ENCODE assay signal across 1 cellular context in the genomic region with DNA sequence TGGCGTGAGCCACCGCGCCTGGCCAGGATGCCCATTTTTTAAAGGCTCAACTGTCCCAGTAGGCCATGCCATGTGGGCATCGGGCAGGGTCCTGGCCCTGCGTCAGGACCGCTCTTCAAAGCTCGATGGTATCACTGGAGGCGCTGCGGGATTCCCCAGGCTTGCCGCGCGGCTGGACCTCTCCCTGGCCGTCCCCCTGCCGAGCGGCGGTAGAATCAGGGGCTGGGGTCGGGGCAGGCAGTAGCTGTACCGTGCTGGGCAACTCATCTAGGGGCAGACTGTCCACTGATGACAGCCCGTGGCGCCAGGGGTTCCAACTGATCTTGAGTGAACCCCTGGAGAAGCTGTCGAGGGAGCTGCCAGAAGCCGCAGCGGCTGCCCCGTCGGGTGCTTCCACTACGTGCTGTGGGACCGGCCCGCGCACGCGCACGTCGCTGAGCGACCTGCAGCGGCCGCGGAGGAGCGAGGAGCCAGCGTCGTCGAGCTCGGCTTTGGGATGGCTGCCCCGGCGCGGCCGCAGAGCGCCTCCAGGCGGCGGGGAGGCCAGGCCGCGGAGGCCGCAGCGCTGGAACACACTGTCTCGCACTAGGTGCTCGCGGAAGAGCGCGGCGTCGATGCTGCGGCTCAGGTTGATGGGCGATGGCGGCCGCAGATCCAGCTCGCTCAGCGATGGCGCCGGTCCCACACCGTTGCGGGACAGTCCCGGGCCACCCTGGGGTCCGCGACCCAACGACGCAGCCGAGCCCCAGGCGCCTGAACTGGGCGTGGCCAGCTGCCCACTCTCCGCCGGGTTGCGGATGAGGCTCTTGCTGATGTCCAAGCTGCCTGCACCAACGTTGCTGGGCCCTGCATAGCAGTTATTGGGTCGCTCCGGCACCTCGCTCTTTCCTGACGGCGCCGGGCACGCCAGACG.
A peak's percentile ranks its signal among the peaks of the same experiment; 100 is the strongest.
TF ChIP-seq lines count a peak whose summit lies in the region.

No MANE protein-coding gene starts in this region.

TF ChIP-seq in HepG2, 621 proteins besides CTCF, POLR2A, EP300 and RAD21 (continued from another document and continues in another):
- TF ChIP-seq, protein P1, sequence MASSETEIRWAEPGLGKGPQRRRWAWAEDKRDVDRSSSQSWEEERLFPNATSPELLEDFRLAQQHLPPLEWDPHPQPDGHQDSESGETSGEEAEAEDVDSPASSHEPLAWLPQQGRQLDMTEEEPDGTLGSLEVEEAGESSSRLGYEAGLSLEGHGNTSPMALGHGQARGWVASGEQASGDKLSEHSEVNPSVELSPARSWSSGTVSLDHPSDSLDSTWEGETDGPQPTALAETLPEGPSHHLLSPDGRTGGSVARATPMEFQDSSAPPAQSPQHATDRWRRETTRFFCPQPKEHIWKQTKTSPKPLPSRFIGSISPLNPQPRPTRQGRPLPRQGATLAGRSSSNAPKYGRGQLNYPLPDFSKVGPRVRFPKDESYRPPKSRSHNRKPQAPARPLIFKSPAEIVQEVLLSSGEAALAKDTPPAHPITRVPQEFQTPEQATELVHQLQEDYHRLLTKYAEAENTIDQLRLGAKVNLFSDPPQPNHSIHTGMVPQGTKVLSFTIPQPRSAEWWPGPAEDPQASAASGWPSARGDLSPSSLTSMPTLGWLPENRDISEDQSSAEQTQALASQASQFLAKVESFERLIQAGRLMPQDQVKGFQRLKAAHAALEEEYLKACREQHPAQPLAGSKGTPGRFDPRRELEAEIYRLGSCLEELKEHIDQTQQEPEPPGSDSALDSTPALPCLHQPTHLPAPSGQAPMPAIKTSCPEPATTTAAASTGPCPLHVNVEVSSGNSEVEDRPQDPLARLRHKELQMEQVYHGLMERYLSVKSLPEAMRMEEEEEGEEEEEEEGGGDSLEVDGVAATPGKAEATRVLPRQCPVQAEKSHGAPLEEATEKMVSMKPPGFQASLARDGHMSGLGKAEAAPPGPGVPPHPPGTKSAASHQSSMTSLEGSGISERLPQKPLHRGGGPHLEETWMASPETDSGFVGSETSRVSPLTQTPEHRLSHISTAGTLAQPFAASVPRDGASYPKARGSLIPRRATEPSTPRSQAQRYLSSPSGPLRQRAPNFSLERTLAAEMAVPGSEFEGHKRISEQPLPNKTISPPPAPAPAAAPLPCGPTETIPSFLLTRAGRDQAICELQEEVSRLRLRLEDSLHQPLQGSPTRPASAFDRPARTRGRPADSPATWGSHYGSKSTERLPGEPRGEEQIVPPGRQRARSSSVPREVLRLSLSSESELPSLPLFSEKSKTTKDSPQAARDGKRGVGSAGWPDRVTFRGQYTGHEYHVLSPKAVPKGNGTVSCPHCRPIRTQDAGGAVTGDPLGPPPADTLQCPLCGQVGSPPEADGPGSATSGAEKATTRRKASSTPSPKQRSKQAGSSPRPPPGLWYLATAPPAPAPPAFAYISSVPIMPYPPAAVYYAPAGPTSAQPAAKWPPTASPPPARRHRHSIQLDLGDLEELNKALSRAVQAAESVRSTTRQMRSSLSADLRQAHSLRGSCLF (CRISPR knock-in tag; IDR thresholded peaks at IDR 0.05; ENCODE audit: borderline replicate concordance), result no peak
- peak; percentile 52; the same call in 1 of the 2 replicates for TF ChIP-seq ZKSCAN8 (CRISPR knock-in tag; IDR thresholded peaks at IDR 0.05; ENCODE audit: borderline replicate concordance)
- TF ChIP-seq ZNF780A (CRISPR knock-in tag; IDR thresholded peaks at IDR 0.05), result 0 out of 2 replicates have a peak, but pooled peaks have one; percentile 37
- peak; percentile 36; the same call in 1 of the 2 replicates for TF ChIP-seq PPARG (CRISPR knock-in tag; conservative IDR thresholded peaks at IDR 0.05)
- TF ChIP-seq ZNF557 (CRISPR knock-in tag; IDR thresholded peaks at IDR 0.05), result no peak
- peak; percentile 85 for TF ChIP-seq MYC (CRISPR knock-in tag; IDR thresholded peaks at IDR 0.05; ENCODE audit: borderline replicate concordance)
- peak; percentile 59 for TF ChIP-seq HOXA5 (CRISPR knock-in tag; IDR thresholded peaks at IDR 0.05)
- TF ChIP-seq RBM22 (optimal IDR thresholded peaks at IDR 0.05; ENCODE audit: low read length), result peak; percentile 78
- no peak for TF ChIP-seq SP140L (CRISPR knock-in tag; IDR thresholded peaks at IDR 0.05; ENCODE audit: borderline replicate concordance)
- TF ChIP-seq, protein P2, sequence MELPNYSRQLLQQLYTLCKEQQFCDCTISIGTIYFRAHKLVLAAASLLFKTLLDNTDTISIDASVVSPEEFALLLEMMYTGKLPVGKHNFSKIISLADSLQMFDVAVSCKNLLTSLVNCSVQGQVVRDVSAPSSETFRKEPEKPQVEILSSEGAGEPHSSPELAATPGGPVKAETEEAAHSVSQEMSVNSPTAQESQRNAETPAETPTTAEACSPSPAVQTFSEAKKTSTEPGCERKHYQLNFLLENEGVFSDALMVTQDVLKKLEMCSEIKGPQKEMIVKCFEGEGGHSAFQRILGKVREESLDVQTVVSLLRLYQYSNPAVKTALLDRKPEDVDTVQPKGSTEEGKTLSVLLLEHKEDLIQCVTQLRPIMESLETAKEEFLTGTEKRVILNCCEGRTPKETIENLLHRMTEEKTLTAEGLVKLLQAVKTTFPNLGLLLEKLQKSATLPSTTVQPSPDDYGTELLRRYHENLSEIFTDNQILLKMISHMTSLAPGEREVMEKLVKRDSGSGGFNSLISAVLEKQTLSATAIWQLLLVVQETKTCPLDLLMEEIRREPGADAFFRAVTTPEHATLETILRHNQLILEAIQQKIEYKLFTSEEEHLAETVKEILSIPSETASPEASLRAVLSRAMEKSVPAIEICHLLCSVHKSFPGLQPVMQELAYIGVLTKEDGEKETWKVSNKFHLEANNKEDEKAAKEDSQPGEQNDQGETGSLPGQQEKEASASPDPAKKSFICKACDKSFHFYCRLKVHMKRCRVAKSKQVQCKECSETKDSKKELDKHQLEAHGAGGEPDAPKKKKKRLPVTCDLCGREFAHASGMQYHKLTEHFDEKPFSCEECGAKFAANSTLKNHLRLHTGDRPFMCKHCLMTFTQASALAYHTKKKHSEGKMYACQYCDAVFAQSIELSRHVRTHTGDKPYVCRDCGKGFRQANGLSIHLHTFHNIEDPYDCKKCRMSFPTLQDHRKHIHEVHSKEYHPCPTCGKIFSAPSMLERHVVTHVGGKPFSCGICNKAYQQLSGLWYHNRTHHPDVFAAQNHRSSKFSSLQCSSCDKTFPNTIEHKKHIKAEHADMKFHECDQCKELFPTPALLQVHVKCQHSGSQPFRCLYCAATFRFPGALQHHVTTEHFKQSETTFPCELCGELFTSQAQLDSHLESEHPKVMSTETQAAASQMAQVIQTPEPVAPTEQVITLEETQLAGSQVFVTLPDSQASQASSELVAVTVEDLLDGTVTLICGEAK (IDR thresholded peaks at IDR 0.05), result no peak
- TF ChIP-seq, protein P2 (CRISPR knock-in tag; IDR thresholded peaks at IDR 0.05), result peak; percentile 7; the same call in 1 of the 2 replicates
- peak; percentile 76; the same call in 1 of the 2 replicates for TF ChIP-seq ZBTB38 (CRISPR knock-in tag; IDR thresholded peaks at IDR 0.05)
- TF ChIP-seq, protein P3, sequence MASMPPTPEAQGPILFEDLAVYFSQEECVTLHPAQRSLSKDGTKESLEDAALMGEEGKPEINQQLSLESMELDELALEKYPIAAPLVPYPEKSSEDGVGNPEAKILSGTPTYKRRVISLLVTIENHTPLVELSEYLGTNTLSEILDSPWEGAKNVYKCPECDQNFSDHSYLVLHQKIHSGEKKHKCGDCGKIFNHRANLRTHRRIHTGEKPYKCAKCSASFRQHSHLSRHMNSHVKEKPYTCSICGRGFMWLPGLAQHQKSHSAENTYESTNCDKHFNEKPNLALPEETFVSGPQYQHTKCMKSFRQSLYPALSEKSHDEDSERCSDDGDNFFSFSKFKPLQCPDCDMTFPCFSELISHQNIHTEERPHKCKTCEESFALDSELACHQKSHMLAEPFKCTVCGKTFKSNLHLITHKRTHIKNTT (CRISPR knock-in tag; IDR thresholded peaks at IDR 0.05), result 0 out of 2 replicates have a peak, but pooled peaks have one; percentile 15
- peak; percentile 81 for TF ChIP-seq ZNF343 (CRISPR knock-in tag; IDR thresholded peaks at IDR 0.05)
- TF ChIP-seq ZNF670 (CRISPR knock-in tag; IDR thresholded peaks at IDR 0.05; ENCODE audit: borderline replicate concordance), result peak; percentile 85
- TF ChIP-seq, protein P4, sequence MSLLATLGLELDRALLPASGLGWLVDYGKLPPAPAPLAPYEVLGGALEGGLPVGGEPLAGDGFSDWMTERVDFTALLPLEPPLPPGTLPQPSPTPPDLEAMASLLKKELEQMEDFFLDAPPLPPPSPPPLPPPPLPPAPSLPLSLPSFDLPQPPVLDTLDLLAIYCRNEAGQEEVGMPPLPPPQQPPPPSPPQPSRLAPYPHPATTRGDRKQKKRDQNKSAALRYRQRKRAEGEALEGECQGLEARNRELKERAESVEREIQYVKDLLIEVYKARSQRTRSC (CRISPR knock-in tag; IDR thresholded peaks at IDR 0.05; ENCODE audit: low read depth), result no peak
- TF ChIP-seq, protein P5, sequence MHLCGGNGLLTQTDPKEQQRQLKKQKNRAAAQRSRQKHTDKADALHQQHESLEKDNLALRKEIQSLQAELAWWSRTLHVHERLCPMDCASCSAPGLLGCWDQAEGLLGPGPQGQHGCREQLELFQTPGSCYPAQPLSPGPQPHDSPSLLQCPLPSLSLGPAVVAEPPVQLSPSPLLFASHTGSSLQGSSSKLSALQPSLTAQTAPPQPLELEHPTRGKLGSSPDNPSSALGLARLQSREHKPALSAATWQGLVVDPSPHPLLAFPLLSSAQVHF (CRISPR knock-in tag; IDR thresholded peaks at IDR 0.05), result peak; percentile 72; the same call in 1 of the 2 replicates
- TF ChIP-seq, protein P6, sequence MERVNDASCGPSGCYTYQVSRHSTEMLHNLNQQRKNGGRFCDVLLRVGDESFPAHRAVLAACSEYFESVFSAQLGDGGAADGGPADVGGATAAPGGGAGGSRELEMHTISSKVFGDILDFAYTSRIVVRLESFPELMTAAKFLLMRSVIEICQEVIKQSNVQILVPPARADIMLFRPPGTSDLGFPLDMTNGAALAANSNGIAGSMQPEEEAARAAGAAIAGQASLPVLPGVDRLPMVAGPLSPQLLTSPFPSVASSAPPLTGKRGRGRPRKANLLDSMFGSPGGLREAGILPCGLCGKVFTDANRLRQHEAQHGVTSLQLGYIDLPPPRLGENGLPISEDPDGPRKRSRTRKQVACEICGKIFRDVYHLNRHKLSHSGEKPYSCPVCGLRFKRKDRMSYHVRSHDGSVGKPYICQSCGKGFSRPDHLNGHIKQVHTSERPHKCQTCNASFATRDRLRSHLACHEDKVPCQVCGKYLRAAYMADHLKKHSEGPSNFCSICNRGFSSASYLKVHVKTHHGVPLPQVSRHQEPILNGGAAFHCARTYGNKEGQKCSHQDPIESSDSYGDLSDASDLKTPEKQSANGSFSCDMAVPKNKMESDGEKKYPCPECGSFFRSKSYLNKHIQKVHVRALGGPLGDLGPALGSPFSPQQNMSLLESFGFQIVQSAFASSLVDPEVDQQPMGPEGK (CRISPR knock-in tag; IDR thresholded peaks at IDR 0.05), result peak; percentile 7; the same call in 1 of the 2 replicates
- TF ChIP-seq TEAD2 (CRISPR knock-in tag; IDR thresholded peaks at IDR 0.05), result no peak
- peak; percentile 22; the same call in 1 of the 2 replicates for TF ChIP-seq ZSCAN9 (CRISPR knock-in tag; IDR thresholded peaks at IDR 0.05; ENCODE audit: borderline replicate concordance)
- TF ChIP-seq, protein P7, sequence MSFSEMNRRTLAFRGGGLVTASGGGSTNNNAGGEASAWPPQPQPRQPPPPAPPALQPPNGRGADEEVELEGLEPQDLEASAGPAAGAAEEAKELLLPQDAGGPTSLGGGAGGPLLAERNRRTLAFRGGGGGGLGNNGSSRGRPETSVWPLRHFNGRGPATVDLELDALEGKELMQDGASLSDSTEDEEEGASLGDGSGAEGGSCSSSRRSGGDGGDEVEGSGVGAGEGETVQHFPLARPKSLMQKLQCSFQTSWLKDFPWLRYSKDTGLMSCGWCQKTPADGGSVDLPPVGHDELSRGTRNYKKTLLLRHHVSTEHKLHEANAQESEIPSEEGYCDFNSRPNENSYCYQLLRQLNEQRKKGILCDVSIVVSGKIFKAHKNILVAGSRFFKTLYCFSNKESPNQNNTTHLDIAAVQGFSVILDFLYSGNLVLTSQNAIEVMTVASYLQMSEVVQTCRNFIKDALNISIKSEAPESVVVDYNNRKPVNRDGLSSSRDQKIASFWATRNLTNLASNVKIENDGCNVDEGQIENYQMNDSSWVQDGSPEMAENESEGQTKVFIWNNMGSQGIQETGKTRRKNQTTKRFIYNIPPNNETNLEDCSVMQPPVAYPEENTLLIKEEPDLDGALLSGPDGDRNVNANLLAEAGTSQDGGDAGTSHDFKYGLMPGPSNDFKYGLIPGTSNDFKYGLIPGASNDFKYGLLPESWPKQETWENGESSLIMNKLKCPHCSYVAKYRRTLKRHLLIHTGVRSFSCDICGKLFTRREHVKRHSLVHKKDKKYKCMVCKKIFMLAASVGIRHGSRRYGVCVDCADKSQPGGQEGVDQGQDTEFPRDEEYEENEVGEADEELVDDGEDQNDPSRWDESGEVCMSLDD (CRISPR knock-in tag; IDR thresholded peaks at IDR 0.05; ENCODE audit: borderline replicate concordance), result no peak; the same call in 1 of the 2 replicates
- peak; percentile 86; the same call in 1 of the 2 replicates for TF ChIP-seq ZNF672 (CRISPR knock-in tag; IDR thresholded peaks at IDR 0.05)
- TF ChIP-seq ATRX (CRISPR knock-in tag; IDR thresholded peaks at IDR 0.05; ENCODE audit: borderline replicate concordance), result no peak
- peak; percentile 18; the same call in 1 of the 2 replicates for TF ChIP-seq NFYB (CRISPR knock-in tag; IDR thresholded peaks at IDR 0.05)
- TF ChIP-seq ZNF788 (CRISPR knock-in tag; IDR thresholded peaks at IDR 0.05; ENCODE audit: borderline replicate concordance), result peak; percentile 86
